Comparison of ENCODE assay signal across 14 cellular contexts in the genomic region with DNA sequence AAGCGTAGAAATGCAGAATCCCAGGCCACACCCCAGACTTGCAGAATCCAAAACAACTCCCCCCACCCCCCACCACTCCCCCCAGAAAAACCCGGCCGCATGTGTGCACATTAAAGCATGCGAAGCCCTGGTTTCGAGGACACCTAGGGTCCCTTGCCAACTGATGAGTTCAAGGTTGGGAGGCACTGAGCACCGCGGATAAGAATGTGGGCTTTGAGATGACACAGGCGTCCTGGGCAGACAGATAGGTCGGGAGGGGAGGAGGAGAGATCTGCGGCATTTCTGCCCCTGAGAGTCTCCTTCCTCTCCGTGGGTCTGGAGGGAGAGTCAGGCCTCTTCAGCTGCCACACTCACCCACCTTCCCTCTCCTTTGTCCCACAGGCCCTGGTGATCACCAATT.
A peak's percentile ranks its signal among the peaks of the same experiment; 100 is the strongest.
DNase-seq lines count a peak whose midpoint lies in the region; ATAC-seq, FAIRE-seq and TF ChIP-seq lines count a peak whose summit lies in the region.
"Had no signal": no experiment of that assay in that cellular context is flagged by ENCODE, and none has a peak within 500 bp of the region (broad histone marks: within the 10 kb centered on the region; RNA-seq: fewer than 3 reads in every experiment).

No MANE protein-coding gene starts in this region.

- no peak for FAIRE-seq in GM12891 (lab: Jason Lieb, UNC)
- FAIRE-seq: H54 had no signal

- WGBS in esophagus muscularis mucosa: 100% methylated on average over 1 of the region's 11 CpGs

- TF ChIP-seq CTCF in right atrium auricular region (IDR thresholded peaks at IDR 0.05): no peak
- TF ChIP-seq CTCF in esophagus muscularis mucosa (IDR thresholded peaks at IDR 0.05): no peak
- no peak for TF ChIP-seq CTCF in omental fat pad (IDR thresholded peaks at IDR 0.05)

- H3K9me3 ChIP-seq in right atrium auricular region: no peaks in the 10 kb centered on the region
- H3K9me3 ChIP-seq in esophagus muscularis mucosa: no peaks in the 10 kb centered on the region

- H3K4me3 ChIP-seq in right atrium auricular region (no peak overlapping the region), esophagus muscularis mucosa (no peak overlapping the region)
- H3K4me3 ChIP-seq: GM23248 had no signal

- H3K27me3 ChIP-seq in right atrium auricular region: no peaks in the 10 kb centered on the region
- H3K27me3 ChIP-seq in esophagus muscularis mucosa: no peaks in the 10 kb centered on the region

- DNase-seq in right atrium auricular region (ENCODE audit: low spot score) (no peak), cardiac septum (ENCODE audit: low spot score) (no peak), esophagus muscularis mucosa (ENCODE audit: extremely low spot score) (no peak), omental fat pad (ENCODE audit: low spot score) (no peak), GM12891 (ENCODE audit: insufficient read length, low spot score) (no peak), NCI-H2029 (lab: John Stamatoyannopoulos, UW) (no peak)
- DNase-seq: ACHN; C1 segment of cervical spinal cord; Calu3; CD4-positive, alpha-beta T cell; DMS 273 treated with DMSO at 0.1 percent for 48 hours; GM23248 had no signal

- intact Hi-C loops in cardiac septum (cut with DNase I) (no loop called here), esophagus muscularis mucosa (cut with DNase I) (no loop called here)

- H3K27ac ChIP-seq in right atrium auricular region (peak overlapping the region; percentile 34 to 52), esophagus muscularis mucosa (replicated peaks in 1 of 4) (peak overlapping the region; percentile 28 to 63 (median 54))
- H3K27ac ChIP-seq: GM23248 had no signal

- H3K36me3 ChIP-seq in right atrium auricular region (peaks cover 48% of the 10 kb centered on the region), esophagus muscularis mucosa (peaks cover 57 to 93% (median 71%) of the 10 kb centered on the region in 4 donors)

- ATAC-seq in omental fat pad (ENCODE audit: low FRiP score) (peak; percentile 7), HG03520 (IDR thresholded peaks at IDR 0.05; ENCODE audit: unreplicated experiment) (no peak)

- TF ChIP-seq POLR2A in esophagus muscularis mucosa (IDR thresholded peaks at IDR 0.05; ENCODE audit: low read depth): no peak
- no peak for TF ChIP-seq POLR2A in GM12891 (IDR thresholded peaks at IDR 0.05; ENCODE audit: low read depth, low read length)

- peaks cover 0 to 5% of the 10 kb centered on the region in 2 donors for H3K4me1 ChIP-seq in right atrium auricular region
- H3K4me1 ChIP-seq in esophagus muscularis mucosa: peaks cover 10 to 44% (median 27%) of the 10 kb centered on the region in 4 donors

- no peak for TF ChIP-seq EP300 in esophagus muscularis mucosa (IDR thresholded peaks at IDR 0.05)

TF ChIP-seq in GM12891, 5 proteins besides CTCF, POLR2A, EP300 and RAD21:
- TF ChIP-seq PAX5 (IDR thresholded peaks at IDR 0.05; ENCODE audit: insufficient read depth, low read length, severe bottlenecking) (no peak), POLR2AphosphoS5 (IDR thresholded peaks at IDR 0.05; ENCODE audit: low read depth, low read length) (no peak), TAF1 (IDR thresholded peaks at IDR 0.05; ENCODE audit: low read depth, low read length) (no peak), SPI1 (IDR thresholded peaks at IDR 0.05; ENCODE audit: low read depth, low read length) (no peak), POU2F2 (IDR thresholded peaks at IDR 0.05; ENCODE audit: low read depth, low read length) (no peak)
